Comparison of ENCODE assay signal across 36 cellular contexts in the genomic region with DNA sequence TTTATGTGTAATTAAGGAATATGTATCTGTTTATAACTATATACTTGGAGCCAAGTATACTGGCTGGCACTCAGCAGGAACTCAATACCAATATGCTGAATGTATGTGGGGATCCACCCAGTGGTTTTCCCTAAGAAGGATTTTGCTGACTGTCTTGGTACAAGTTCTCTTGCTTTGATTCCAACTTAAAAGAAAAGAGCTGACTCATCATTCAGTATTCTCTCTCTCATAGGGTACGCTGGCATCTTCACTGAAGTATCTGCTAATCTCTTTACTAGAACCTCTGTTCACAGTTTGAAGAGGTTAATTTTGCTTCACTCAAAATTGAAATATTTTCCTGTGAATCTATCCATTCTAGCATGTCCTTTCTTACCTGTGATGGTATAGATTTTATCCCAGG.
"Had no signal": no experiment of that assay in that cellular context is flagged by ENCODE, and none has a peak within 500 bp of the region (broad histone marks: within the 10 kb centered on the region; RNA-seq: fewer than 3 reads in every experiment).

No MANE protein-coding gene starts in this region.

- ATAC-seq: activated CD8-positive, alpha-beta T cell treated with anti-CD3 and anti-CD28 coated beads for 36 hours; activated naive CD4-positive, alpha-beta T cell treated with anti-CD3 and anti-CD28 coated beads, Interleukin-2, amount 50 U/mL, for 72 hours; activated T-cell treated with anti-CD3 and anti-CD28 coated beads, Interleukin-2, amount 50 U/mL, for 4 hours; activated T-cell treated with anti-CD3 and anti-CD28 coated beads, Interleukin-2, amount 50 U/mL, for 72 hours; activated T-helper 17 cell treated with anti-CD3 and anti-CD28 coated beads, Interleukin-2, amount 50 U/mL, for 72 hours; T-helper 17 cell had no signal

- H3K4me1 ChIP-seq: ascending aorta, colonic mucosa had no signal

- H3K9me3 Mint-ChIP-seq: activated naive CD4-positive, alpha-beta T cell treated with anti-CD3 and anti-CD28 coated beads for 36 hours; activated naive CD8-positive, alpha-beta T cell treated with anti-CD3 and anti-CD28 coated beads for 36 hours had no signal

- H3K9me3 ChIP-seq: ascending aorta, colonic mucosa had no signal

- H3K4me3 ChIP-seq: ascending aorta, cardiac muscle cell, colonic mucosa had no signal

- H3K27ac Mint-ChIP-seq: activated B cell treated with CpG ODN at 0.5 μM for 24 hours; activated CD4-positive, alpha-beta memory T cell treated with anti-CD3 and anti-CD28 coated beads for 36 hours; activated CD4-positive, alpha-beta T cell treated with anti-CD3 and anti-CD28 coated beads, Interleukin-2, amount 10 ng/mL, durations not matched to agents 24 days and 14 days; activated CD8-positive, alpha-beta T cell treated with anti-CD3 and anti-CD28 coated beads for 36 hours; activated naive CD4-positive, alpha-beta T cell treated with anti-CD3 and anti-CD28 coated beads for 36 hours; activated naive CD4-positive, alpha-beta T cell treated with anti-CD3 and anti-CD28 coated beads, Interleukin-2, amount 50 U/mL, for 72 hours; activated naive CD8-positive, alpha-beta T cell treated with anti-CD3 and anti-CD28 coated beads for 36 hours; activated T-cell treated with anti-CD3 and anti-CD28 coated beads, Interleukin-2, amount 50 U/mL, for 72 hours; activated T-helper 1 cell treated with anti-CD3 and anti-CD28 coated beads, Interleukin-12 subunit alpha, Interleukin-12 subunit beta, Interleukin-2, Interleukin-4 antibody, amounts not matched to agents 30 ng/mL and 10 ng/mL and 1 ng/mL, durations not matched to agents 14 hours and 24 hours and 36 hours; activated T-helper 17 cell treated with anti-CD3 and anti-CD28 coated beads, Interleukin-2, amount 50 U/mL, for 72 hours; brain; T-helper 17 cell had no signal

- H3K4me1 Mint-ChIP-seq: activated B cell treated with CpG ODN at 0.5 μM for 24 hours; activated CD4-positive, alpha-beta T cell treated with anti-CD3 and anti-CD28 coated beads, Interleukin-2, amount 10 ng/mL, durations not matched to agents 24 days and 14 days; activated naive CD8-positive, alpha-beta T cell treated with anti-CD3 and anti-CD28 coated beads for 36 hours; activated T-helper 17 cell treated with anti-CD3 and anti-CD28 coated beads, Interleukin-2, amount 50 U/mL, for 72 hours; brain; central memory CD8-positive, alpha-beta T cell; T-helper 17 cell had no signal

- H3K4me3 Mint-ChIP-seq: activated B cell treated with CpG ODN at 0.5 μM for 24 hours; activated CD4-positive, alpha-beta memory T cell treated with anti-CD3 and anti-CD28 coated beads for 36 hours; activated CD4-positive, alpha-beta T cell treated with anti-CD3 and anti-CD28 coated beads, Interleukin-2, amount 10 ng/mL, durations not matched to agents 24 days and 14 days; activated CD8-positive, alpha-beta T cell treated with anti-CD3 and anti-CD28 coated beads for 36 hours; activated naive CD4-positive, alpha-beta T cell treated with anti-CD3 and anti-CD28 coated beads for 36 hours; activated naive CD8-positive, alpha-beta T cell treated with anti-CD3 and anti-CD28 coated beads for 36 hours; activated T-cell treated with anti-CD3 and anti-CD28 coated beads, Interleukin-2, amount 50 U/mL, for 4 hours; activated T-cell treated with anti-CD3 and anti-CD28 coated beads, Interleukin-2, amount 50 U/mL, for 72 hours; activated T-helper 1 cell treated with anti-CD3 and anti-CD28 coated beads, Interleukin-12 subunit alpha, Interleukin-12 subunit beta, Interleukin-2, Interleukin-4 antibody, amounts not matched to agents 30 ng/mL and 10 ng/mL and 1 ng/mL, durations not matched to agents 14 hours and 24 hours and 36 hours; activated T-helper 17 cell treated with anti-CD3 and anti-CD28 coated beads, Interleukin-2, amount 50 U/mL, for 72 hours; brain; central memory CD8-positive, alpha-beta T cell; T-helper 17 cell had no signal

- H3K36me3 ChIP-seq: ascending aorta, cardiac muscle cell, colonic mucosa had no signal

- DNase-seq: activated B cell treated with CpG ODN at 0.5 μM for 24 hours; activated CD4-positive, alpha-beta memory T cell treated with anti-CD3 and anti-CD28 coated beads for 36 hours; activated CD4-positive, alpha-beta T cell treated with anti-CD3 and anti-CD28 coated beads for 4 hours; activated CD4-positive, alpha-beta T cell treated with anti-CD3 and anti-CD28 coated beads, Interleukin-2, amount 10 ng/mL, durations not matched to agents 24 days and 14 days; activated CD4-positive, alpha-beta T cell treated with anti-CD3 and anti-CD28 coated beads, Interleukin-2, amount 50 U/mL, for 1 hour; activated CD4-positive, alpha-beta T cell treated with anti-CD3 and anti-CD28 coated beads, Interleukin-2, amount 50 U/mL, for 4 hours; activated CD4-positive, CD25-positive, alpha-beta regulatory T cell treated with anti-CD3 and anti-CD28 coated beads, Interleukin-2, amount 50 U/mL, for 72 hours; activated CD8-positive, alpha-beta memory T cell treated with anti-CD3 and anti-CD28 coated beads, Interleukin-2, amount 50 U/mL, for 4 hours; activated CD8-positive, alpha-beta T cell treated with anti-CD3 and anti-CD28 coated beads for 36 hours; activated effector memory CD4-positive, alpha-beta T cell treated with anti-CD3 and anti-CD28 coated beads, Interleukin-2, amount 50 U/mL, for 16 hours; activated gamma-delta T cell treated with Interleukin-2 at 50 U/mL for 16 hours; activated naive CD4-positive, alpha-beta T cell; activated naive CD4-positive, alpha-beta T cell treated with anti-CD3 and anti-CD28 coated beads for 36 hours; activated naive CD4-positive, alpha-beta T cell treated with anti-CD3 and anti-CD28 coated beads, Interleukin-2, amount 50 U/mL, for 16 hours; activated naive CD8-positive, alpha-beta T cell treated with anti-CD3 and anti-CD28 coated beads for 36 hours; activated T-cell treated with anti-CD3 and anti-CD28 coated beads for 4 hours; activated T-cell treated with anti-CD3 and anti-CD28 coated beads, Interleukin-2, amount 50 U/mL, for 1 hour; activated T-cell treated with anti-CD3 and anti-CD28 coated beads, Interleukin-2, amount 50 U/mL, for 4 hours; activated T-cell treated with anti-CD3 and anti-CD28 coated beads, Interleukin-2, amount 50 U/mL, for 72 hours; amygdala; anterior cingulate cortex; caudate nucleus; cerebellar nuclear complex; colonic mucosa; T-helper 17 cell; T-helper 9 cell had no signal

- FAIRE-seq: bronchial epithelial cell, TTC549 had no signal

- H3K27me3 Mint-ChIP-seq: activated B cell treated with CpG ODN at 0.5 μM for 24 hours; activated CD4-positive, alpha-beta memory T cell treated with anti-CD3 and anti-CD28 coated beads for 36 hours; activated CD4-positive, alpha-beta T cell treated with anti-CD3 and anti-CD28 coated beads, Interleukin-2, amount 10 ng/mL, durations not matched to agents 24 days and 14 days; activated CD8-positive, alpha-beta T cell treated with anti-CD3 and anti-CD28 coated beads for 36 hours; activated naive CD8-positive, alpha-beta T cell treated with anti-CD3 and anti-CD28 coated beads for 36 hours; activated T-helper 17 cell treated with anti-CD3 and anti-CD28 coated beads, Interleukin-2, amount 50 U/mL, for 72 hours; central memory CD8-positive, alpha-beta T cell; T-helper 17 cell had no signal

- H3K27ac ChIP-seq: ascending aorta, cardiac muscle cell, colonic mucosa, VCaP had no signal

- H3K27me3 ChIP-seq: ascending aorta, cardiac muscle cell, colonic mucosa had no signal

- H3K36me3 Mint-ChIP-seq: activated CD4-positive, alpha-beta memory T cell treated with anti-CD3 and anti-CD28 coated beads for 36 hours; activated naive CD4-positive, alpha-beta T cell treated with anti-CD3 and anti-CD28 coated beads, Interleukin-2, amount 50 U/mL, for 72 hours; activated naive CD8-positive, alpha-beta T cell treated with anti-CD3 and anti-CD28 coated beads for 36 hours; brain had no signal
